1 cellular context compared by ENCODE assay signal in the genomic region with DNA sequence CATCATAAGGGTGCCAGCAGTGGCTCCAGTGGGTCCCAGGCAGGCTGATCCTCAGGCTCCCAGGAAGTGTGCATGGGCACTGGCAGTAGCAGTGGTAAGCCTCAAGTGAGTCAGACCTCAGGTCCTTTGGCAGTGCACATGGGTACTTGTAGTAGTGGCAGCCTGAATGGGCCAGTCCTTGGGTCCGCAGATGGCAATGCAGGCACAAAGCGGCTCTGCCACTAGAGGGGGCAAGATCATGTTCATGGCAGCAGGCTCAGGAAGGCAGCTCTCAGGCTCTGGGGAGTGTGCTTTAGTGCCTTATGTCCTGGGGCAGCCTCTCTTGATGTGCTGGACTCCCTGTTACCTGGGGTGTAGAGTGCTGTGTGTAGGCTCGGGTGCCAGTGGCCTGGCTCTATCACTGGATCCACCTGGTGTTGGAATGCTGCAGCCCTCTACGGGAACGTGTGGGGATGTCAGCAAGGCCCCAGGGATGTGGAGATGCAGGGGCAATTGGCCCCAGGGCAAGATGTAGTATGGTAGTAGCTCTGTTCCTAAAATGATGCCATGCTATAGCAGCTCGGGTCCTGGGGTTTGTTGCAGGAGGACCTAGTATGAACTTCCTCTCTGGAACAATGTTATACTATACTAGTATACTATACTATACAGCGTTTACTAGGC.
A peak's percentile ranks its signal among the peaks of the same experiment; 100 is the strongest.
TF ChIP-seq lines count a peak whose summit lies in the region.

No MANE protein-coding gene starts in this region.

TF ChIP-seq in HCT116, 20 proteins besides CTCF, POLR2A, EP300 and RAD21:
- TF ChIP-seq POLR2AphosphoS5 (IDR thresholded peaks at IDR 0.05; ENCODE audit: low read depth, low read length), result no peak
- TF ChIP-seq YY1 (IDR thresholded peaks at IDR 0.05; ENCODE audit: extremely low read depth, insufficient replicate concordance, low read depth, low read length), result peak; percentile 26
- TF ChIP-seq, protein P1, sequence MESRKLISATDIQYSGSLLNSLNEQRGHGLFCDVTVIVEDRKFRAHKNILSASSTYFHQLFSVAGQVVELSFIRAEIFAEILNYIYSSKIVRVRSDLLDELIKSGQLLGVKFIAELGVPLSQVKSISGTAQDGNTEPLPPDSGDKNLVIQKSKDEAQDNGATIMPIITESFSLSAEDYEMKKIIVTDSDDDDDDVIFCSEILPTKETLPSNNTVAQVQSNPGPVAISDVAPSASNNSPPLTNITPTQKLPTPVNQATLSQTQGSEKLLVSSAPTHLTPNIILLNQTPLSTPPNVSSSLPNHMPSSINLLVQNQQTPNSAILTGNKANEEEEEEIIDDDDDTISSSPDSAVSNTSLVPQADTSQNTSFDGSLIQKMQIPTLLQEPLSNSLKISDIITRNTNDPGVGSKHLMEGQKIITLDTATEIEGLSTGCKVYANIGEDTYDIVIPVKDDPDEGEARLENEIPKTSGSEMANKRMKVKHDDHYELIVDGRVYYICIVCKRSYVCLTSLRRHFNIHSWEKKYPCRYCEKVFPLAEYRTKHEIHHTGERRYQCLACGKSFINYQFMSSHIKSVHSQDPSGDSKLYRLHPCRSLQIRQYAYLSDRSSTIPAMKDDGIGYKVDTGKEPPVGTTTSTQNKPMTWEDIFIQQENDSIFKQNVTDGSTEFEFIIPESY (IDR thresholded peaks at IDR 0.05; ENCODE audit: extremely low read depth, insufficient replicate concordance, low read length), result no peak
- TF ChIP-seq EZH2phosphoT487 (IDR thresholded peaks at IDR 0.05; ENCODE audit: borderline replicate concordance), result no peak
- TF ChIP-seq CBX3 (IDR thresholded peaks at IDR 0.05; ENCODE audit: low read depth), result peak; percentile 69; the same call in 1 of the 2 replicates
- no peak for TF ChIP-seq ZNF274 (IDR thresholded peaks at IDR 0.05; ENCODE audit: low read depth, low read length)
